16 cellular contexts compared by ENCODE assay signal in genomic region chr5:68260455-68260854, GRCh38. TPM values are rescaled to one million over a fixed set of nuclear protein-coding genes. Genes with fewer than 3 reads are reported as not detected.
A peak's percentile ranks its signal among the peaks of the same experiment; 100 is the strongest.
DNase-seq lines count a peak whose midpoint lies in the region; ATAC-seq and TF ChIP-seq lines count a peak whose summit lies in the region.
"Had no signal": no experiment of that assay in that cellular context is flagged by ENCODE, and none has a peak within 500 bp of the region (broad histone marks: within the 10 kb centered on the region; RNA-seq: fewer than 3 reads in every experiment).

No MANE protein-coding gene starts in this region.

- no peak overlapping the region for H3K9ac ChIP-seq in SK-N-MC (ENCODE audit: insufficient read length)

- H3K36me3 ChIP-seq in SK-N-MC (ENCODE audit: insufficient read depth, low read length), result peaks cover 27% of the 10 kb centered on the region

- no peaks in the 10 kb centered on the region for H3K9me3 Mint-ChIP-seq in activated T-cell treated with anti-CD3 and anti-CD28 coated beads, Interleukin-2, amount 50 U/mL, for 24 hours
- no peaks in the 10 kb centered on the region for H3K9me3 Mint-ChIP-seq in stimulated activated effector memory CD8-positive, alpha-beta T cell treated with anti-CD3 and anti-CD28 coated beads, Interleukin-12 subunit alpha, Interleukin-12 subunit beta, amount 100 ng/mL, for 72 hours
- H3K9me3 Mint-ChIP-seq in chondrocyte (ENCODE audit: low read depth), result peaks cover 2% of the 10 kb centered on the region

- DNase-seq in activated T-cell treated with anti-CD3 and anti-CD28 coated beads, Interleukin-2, amount 50 U/mL, for 24 hours, result no peak
- DNase-seq in activated T-cell treated with anti-CD3 and anti-CD28 coated beads for 4 hours (no peak), SK-N-MC (ENCODE audit: low read depth, low spot score) (no peak), epithelial cell of esophagus (ENCODE audit: low read depth) (peak; percentile 18), chondrocyte (ENCODE audit: low spot score) (no peak)
- DNase-seq in stimulated activated effector memory CD8-positive, alpha-beta T cell treated with anti-CD3 and anti-CD28 coated beads, Interleukin-12 subunit alpha, Interleukin-12 subunit beta, amount 100 ng/mL, for 72 hours (ENCODE audit: low spot score in 2 of 2), result no peak
- DNase-seq: activated CD4-positive, alpha-beta T cell treated with anti-CD3 and anti-CD28 coated beads for 4 hours; activated gamma-delta T cell; NCI-H226; occipital lobe; OCI-M1; trophoblast cell had no signal

- H3K4me3 ChIP-seq in SK-N-MC (no peak overlapping the region), epithelial cell of esophagus (ENCODE audit: low read length) (no peak overlapping the region)
- H3K4me3 ChIP-seq: lung had no signal

- H3K4me3 Mint-ChIP-seq in activated T-cell treated with anti-CD3 and anti-CD28 coated beads, Interleukin-2, amount 50 U/mL, for 24 hours, result no peak overlapping the region
- H3K4me3 Mint-ChIP-seq in stimulated activated effector memory CD8-positive, alpha-beta T cell treated with anti-CD3 and anti-CD28 coated beads, Interleukin-12 subunit alpha, Interleukin-12 subunit beta, amount 100 ng/mL, for 72 hours, result no peak overlapping the region
- no peak overlapping the region for H3K4me3 Mint-ChIP-seq in chondrocyte (ENCODE audit: unreplicated experiment)

- ATAC-seq in stimulated activated effector memory CD8-positive, alpha-beta T cell treated with anti-CD3 and anti-CD28 coated beads, Interleukin-12 subunit alpha, Interleukin-12 subunit beta, amount 100 ng/mL, for 72 hours, result peak; percentile 97
- ATAC-seq in GM19035 (IDR thresholded peaks at IDR 0.05; ENCODE audit: unreplicated experiment) (no peak), HG03432 (IDR thresholded peaks at IDR 0.05; ENCODE audit: unreplicated experiment) (no peak)
- ATAC-seq: esophagus mucosa had no signal

- peak overlapping the region; percentile 49; the same call in 1 of the 2 replicates for H3K27ac ChIP-seq in SK-N-MC

- H3K9me3 ChIP-seq in SK-N-MC (ENCODE audit: low read depth, low read length), result no peaks in the 10 kb centered on the region

- no peaks in the 10 kb centered on the region for H3K27me3 Mint-ChIP-seq in activated T-cell treated with anti-CD3 and anti-CD28 coated beads, Interleukin-2, amount 50 U/mL, for 24 hours
- H3K27me3 Mint-ChIP-seq in chondrocyte (ENCODE audit: low read depth), result no peaks in the 10 kb centered on the region

- H3K4me1 Mint-ChIP-seq in activated T-cell treated with anti-CD3 and anti-CD28 coated beads, Interleukin-2, amount 50 U/mL, for 24 hours (ENCODE audit: low read depth), result peaks cover 86% of the 10 kb centered on the region
- H3K4me1 Mint-ChIP-seq in stimulated activated effector memory CD8-positive, alpha-beta T cell treated with anti-CD3 and anti-CD28 coated beads, Interleukin-12 subunit alpha, Interleukin-12 subunit beta, amount 100 ng/mL, for 72 hours, result peaks cover 68% of the 10 kb centered on the region
- H3K4me1 Mint-ChIP-seq in chondrocyte (ENCODE audit: low read depth), result peaks cover 76% of the 10 kb centered on the region

- peak overlapping the region; percentile 54 for H3K27ac Mint-ChIP-seq in activated T-cell treated with anti-CD3 and anti-CD28 coated beads, Interleukin-2, amount 50 U/mL, for 24 hours
- H3K27ac Mint-ChIP-seq in stimulated activated effector memory CD8-positive, alpha-beta T cell treated with anti-CD3 and anti-CD28 coated beads, Interleukin-12 subunit alpha, Interleukin-12 subunit beta, amount 100 ng/mL, for 72 hours, result peak overlapping the region; percentile 7
- H3K27ac Mint-ChIP-seq in chondrocyte (ENCODE audit: unreplicated experiment), result no peak overlapping the region

- TF ChIP-seq CTCF in epithelial cell of esophagus (IDR thresholded peaks at IDR 0.05; ENCODE audit: insufficient read depth, low read depth, low read length, missing control alignments), result no peak
- no peak for TF ChIP-seq CTCF in chondrocyte (IDR thresholded peaks at IDR 0.05)

- peaks cover 11% of the 10 kb centered on the region for H3K36me3 Mint-ChIP-seq in activated T-cell treated with anti-CD3 and anti-CD28 coated beads, Interleukin-2, amount 50 U/mL, for 24 hours (ENCODE audit: low read depth)
- peaks cover 2% of the 10 kb centered on the region for H3K36me3 Mint-ChIP-seq in stimulated activated effector memory CD8-positive, alpha-beta T cell treated with anti-CD3 and anti-CD28 coated beads, Interleukin-12 subunit alpha, Interleukin-12 subunit beta, amount 100 ng/mL, for 72 hours
- H3K36me3 Mint-ChIP-seq in chondrocyte (ENCODE audit: low read depth), result peaks cover 4% of the 10 kb centered on the region

RNA-seq across cellular contexts. Expression of gene PIK3R1, which starts 44.9 kb away (rescaled TPM):
- 56.2 to 63.1 TPM (median 60.7 TPM) in 3 replicates for total RNA-seq in chondrocyte
